ENCODE assay signal across 8 cellular contexts in genomic region chr21:45292399-45293213, GRCh38. TPM values are rescaled to one million over a fixed set of nuclear protein-coding genes. Genes with fewer than 3 reads are reported as not detected.
DNase-seq lines count a peak whose midpoint lies in the region; ATAC-seq and TF ChIP-seq lines count a peak whose summit lies in the region.

No MANE protein-coding gene starts in this region.

- TF ChIP-seq POLR2A in gastrocnemius medialis (IDR thresholded peaks at IDR 0.05) = no peak

- DNase-seq in NCI-H187 (lab: John Stamatoyannopoulos, UW) (peak; percentile 41 to 59), NCI-H187 treated with DMSO at 0.1 percent for 48 hours (lab: John Stamatoyannopoulos, UW) (no peak), NCI-H2107 (lab: John Stamatoyannopoulos, UW) (peak; percentile 53), UCSD-AML1 (lab: John Stamatoyannopoulos, UW; ENCODE audit: unreplicated experiment) (peak; percentile 86), astrocyte of the hippocampus (ENCODE audit: low read depth, low spot score) (peak; percentile 95), hippocampal formation (lab: John Stamatoyannopoulos, UW) (peak; percentile 72 to 79), gastrocnemius medialis (peak; percentile 56 to 72)

- peak; percentile 93 to 98 (median 96) for TF ChIP-seq CTCF in gastrocnemius medialis (IDR thresholded peaks at IDR 0.05 in 4 of 5, conservative IDR thresholded peaks at IDR 0.05 in 1 of 5)

- no peaks in the 10 kb centered on the region for H3K9me3 ChIP-seq in gastrocnemius medialis

- peak overlapping the region; percentile 80 to 86 (median 83) for H3K27ac ChIP-seq in gastrocnemius medialis

- peaks cover 9 to 20% (median 19%) of the 10 kb centered on the region in 3 donors for H3K27me3 ChIP-seq in gastrocnemius medialis

- in situ Hi-C loops in gastrocnemius medialis (cut with MboI; ENCODE audit: low sequenced_read_pairs in 4 of 4) = loop anchor here (10.0 to 25.0 kb wide), 3 partner anchors 145 to 355 kb away; partner anchors contain the start of gene SLX9 (in 1 of the 4)

- intact Hi-C loops in gastrocnemius medialis (cut with DNase I; ENCODE audit: low total_unique reads) = loop anchor here (1.0 kb wide), 2 partner anchors 17 to 147 kb away; no protein-coding TSS in a partner anchor

- H3K36me3 ChIP-seq in gastrocnemius medialis = no peaks in the 10 kb centered on the region

- H3K4me1 ChIP-seq in gastrocnemius medialis = peaks cover 40 to 45% of the 10 kb centered on the region in 2 donors

- ATAC-seq in gastrocnemius medialis = peak; percentile 46 to 55
- no peak for ATAC-seq in GM19324 (IDR thresholded peaks at IDR 0.05; ENCODE audit: low FRiP score, unreplicated experiment)

- H3K4me3 ChIP-seq in gastrocnemius medialis = no peak overlapping the region

RNA-seq across cellular contexts. Expression of gene POFUT2, which starts 4.9 kb away (rescaled TPM):
- 10 to 100 TPM in 1 of 4 donors, 1 to 10 TPM in 3; 4.8 to 11.0 (median 5.9) TPM for total RNA-seq in gastrocnemius medialis
